In the genomic region with DNA sequence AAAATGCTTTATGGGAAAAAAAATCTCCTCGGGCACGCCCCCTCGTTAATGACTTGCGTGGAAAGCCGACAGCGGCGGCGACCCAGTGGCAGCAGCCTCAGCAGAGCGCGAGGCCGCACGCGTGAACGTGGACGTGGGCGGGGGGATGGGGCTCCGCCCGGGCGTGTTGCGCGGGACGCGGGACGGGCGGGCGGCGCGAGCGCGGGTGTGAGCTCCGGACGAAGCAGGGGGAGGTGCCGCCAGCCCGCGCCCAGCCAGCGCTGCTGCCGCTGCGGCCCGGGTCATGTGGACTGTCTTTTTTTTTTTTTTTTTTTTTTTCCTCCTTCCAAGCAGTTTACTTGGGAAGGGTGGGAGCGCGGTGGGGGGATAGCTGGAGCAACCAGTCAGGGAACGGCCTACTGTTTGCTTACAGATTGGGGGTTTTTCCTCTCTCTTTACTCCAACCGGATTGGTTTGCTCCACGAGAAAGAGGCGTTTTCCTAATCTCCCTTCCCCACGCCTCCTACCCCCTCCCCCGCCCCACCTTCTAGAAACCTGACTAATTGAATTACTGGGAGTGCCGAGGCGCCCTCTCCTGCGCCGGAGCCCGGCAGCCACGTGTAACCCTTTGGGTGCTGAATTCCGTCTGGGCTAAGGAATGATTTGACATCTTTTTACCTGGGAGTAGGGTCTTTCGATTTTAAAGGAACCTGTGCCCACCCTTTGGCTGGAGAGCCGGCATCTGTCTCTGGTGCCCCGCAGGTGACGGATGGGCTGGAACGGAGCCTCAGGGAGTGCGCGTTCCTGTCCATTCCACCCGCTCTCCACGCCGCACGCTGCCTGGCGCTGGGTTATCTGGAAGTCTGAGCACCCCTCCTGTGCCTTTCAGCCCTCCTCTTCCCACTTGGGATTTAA, we compare ENCODE assay signal across 8 cellular contexts. TPM values are rescaled to one million over a fixed set of nuclear protein-coding genes. Genes with fewer than 3 reads are reported as not detected.
DNase-seq lines count a peak whose midpoint lies in the region; ATAC-seq and TF ChIP-seq lines count a peak whose summit lies in the region.

No MANE protein-coding gene starts in this region.

- DNase-seq in COLO668 (lab: John Stamatoyannopoulos, UW; ENCODE audit: unreplicated experiment) (peak; percentile 86), HFFc6 (no peak), NCI-H510A (lab: John Stamatoyannopoulos, UW) (peak; percentile 66)
- peak; percentile 32 for DNase-seq in activated naive CD4-positive, alpha-beta T cell treated with anti-CD3 and anti-CD28 coated beads, Interleukin-2, amount 50 U/mL, for 16 hours
- DNase-seq in natural killer cell treated with Interleukin-12 subunit alpha and Interleukin-12 subunit beta and Interleukin-15 and Interleukin-18, amount 100 ng/mL, for 72 hours (ENCODE audit: low spot score), result no peak

- peaks cover 23% of the 10 kb centered on the region for H3K27me3 Mint-ChIP-seq in HFFc6 (ENCODE audit: insufficient read depth)
- peaks cover 28 to 43% of the 10 kb centered on the region in 2 donors for H3K27me3 Mint-ChIP-seq in natural killer cell treated with Interleukin-12 subunit alpha and Interleukin-12 subunit beta and Interleukin-15 and Interleukin-18, amount 100 ng/mL, for 72 hours

- ATAC-seq in gastroesophageal sphincter (peak; percentile 81), HG02678 (IDR thresholded peaks at IDR 0.05; ENCODE audit: unreplicated experiment) (no peak), GM18519 (IDR thresholded peaks at IDR 0.05; ENCODE audit: low FRiP score, unreplicated experiment) (no peak)
- ATAC-seq in natural killer cell treated with Interleukin-12 subunit alpha and Interleukin-12 subunit beta and Interleukin-15 and Interleukin-18, amount 100 ng/mL, for 72 hours, result peak; percentile 50 to 67

- H3K4me3 ChIP-seq in gastroesophageal sphincter, result peak overlapping the region; percentile 42 to 56

- H3K27ac ChIP-seq in gastroesophageal sphincter, result peak overlapping the region in 3 of 4 donors; percentile 56 to 74 (median 69)

- H3K27ac Mint-ChIP-seq in HFFc6, result no peak overlapping the region
- peak overlapping the region; percentile 31 to 47 for H3K27ac Mint-ChIP-seq in natural killer cell treated with Interleukin-12 subunit alpha and Interleukin-12 subunit beta and Interleukin-15 and Interleukin-18, amount 100 ng/mL, for 72 hours

- TF ChIP-seq EP300 in gastroesophageal sphincter (IDR thresholded peaks at IDR 0.05), result no peak

- no peaks in the 10 kb centered on the region for H3K36me3 Mint-ChIP-seq in HFFc6 (ENCODE audit: low read depth)
- H3K36me3 Mint-ChIP-seq in natural killer cell treated with Interleukin-12 subunit alpha and Interleukin-12 subunit beta and Interleukin-15 and Interleukin-18, amount 100 ng/mL, for 72 hours, result no peaks in the 10 kb centered on the region

- 0% methylated on average over 4 to 20 of the region's 66 CpGs for WGBS in gastroesophageal sphincter (ENCODE audit: low coverage in 1 of 2), 2 donors

- no peaks in the 10 kb centered on the region for H3K9me3 ChIP-seq in gastroesophageal sphincter

- no peaks in the 10 kb centered on the region for H3K9me3 Mint-ChIP-seq in HFFc6
- no peaks in the 10 kb centered on the region for H3K9me3 Mint-ChIP-seq in natural killer cell treated with Interleukin-12 subunit alpha and Interleukin-12 subunit beta and Interleukin-15 and Interleukin-18, amount 100 ng/mL, for 72 hours

- TF ChIP-seq CTCF in HFFc6 (IDR thresholded peaks at IDR 0.05) (no peak), gastroesophageal sphincter (IDR thresholded peaks at IDR 0.05) (no peak)

- H3K4me1 ChIP-seq in gastroesophageal sphincter, result peaks cover 0 to 51% (median 22%) of the 10 kb centered on the region in 3 donors

- peaks cover 26% of the 10 kb centered on the region for H3K4me1 Mint-ChIP-seq in HFFc6 (ENCODE audit: low read depth)
- H3K4me1 Mint-ChIP-seq in natural killer cell treated with Interleukin-12 subunit alpha and Interleukin-12 subunit beta and Interleukin-15 and Interleukin-18, amount 100 ng/mL, for 72 hours (ENCODE audit: low read depth in 2 of 2), result peaks cover 25 to 28% of the 10 kb centered on the region in 2 donors

- H3K4me3 Mint-ChIP-seq in HFFc6, result peak overlapping the region; percentile 87
- H3K4me3 Mint-ChIP-seq in natural killer cell treated with Interleukin-12 subunit alpha and Interleukin-12 subunit beta and Interleukin-15 and Interleukin-18, amount 100 ng/mL, for 72 hours, result peak overlapping the region; percentile 94

- TF ChIP-seq POLR2A in gastroesophageal sphincter (IDR thresholded peaks at IDR 0.05), result no peak

- peaks cover 50% of the 10 kb centered on the region for H3K27me3 ChIP-seq in gastroesophageal sphincter

- no peaks in the 10 kb centered on the region for H3K36me3 ChIP-seq in gastroesophageal sphincter

RNA-seq across cellular contexts. Expression of a gene that starts 1.7 kb away (rescaled TPM):
- under 1 TPM in 1 of 6 experiments, not detected in 5; 0.26 TPM for total RNA-seq in HFFc6 (2021; fragmentation: NEBNext Ultra II Directional; extraction: Animal tissue kit (Norgen Biotek cat#: 25700))
- total RNA-seq in gastroesophageal sphincter, result 1 to 10 TPM; 2.4 to 9.2 (median 3.9) TPM
- total RNA-seq in natural killer cell treated with Interleukin-12 subunit alpha and Interleukin-12 subunit beta and Interleukin-15 and Interleukin-18, amount 100 ng/mL, for 72 hours, result 1 to 10 TPM; 1.2 to 2.2 TPM

Comparison
In these comparisons a context has a peak if more than half of its experiments do, and no peak if none do; other contexts are left out.
1. DNase-seq: peak in COLO668 (single experiment), NCI-H510A (single experiment) and activated naive CD4-positive, alpha-beta T cell treated with anti-CD3 and anti-CD28 coated beads, Interleukin-2, amount 50 U/mL, for 16 hours (single experiment); none in HFFc6 (single experiment) and natural killer cell treated with Interleukin-12 subunit alpha and Interleukin-12 subunit beta and Interleukin-15 and Interleukin-18, amount 100 ng/mL, for 72 hours (single experiment).
2. ATAC-seq: peak in gastroesophageal sphincter (single experiment) and natural killer cell treated with Interleukin-12 subunit alpha and Interleukin-12 subunit beta and Interleukin-15 and Interleukin-18, amount 100 ng/mL, for 72 hours (2 of 2); none in HG02678 (single experiment) and GM18519 (single experiment).